ENCODE assay signal across 15 cellular contexts in genomic region chr7:75783058-75783457, GRCh38. TPM values are rescaled to one million over a fixed set of nuclear protein-coding genes. Genes with fewer than 3 reads are reported as not detected.
"Had no signal": no experiment of that assay in that cellular context is flagged by ENCODE, and none has a peak within 500 bp of the region (broad histone marks: within the 10 kb centered on the region; RNA-seq: fewer than 3 reads in every experiment).

No MANE protein-coding gene starts in this region.

RNA-seq across cellular contexts. Expression of gene CCL26, which starts 11.0 kb away (rescaled TPM):
- total RNA-seq: activated B cell treated with CpG ODN at 0.5 μM for 24 hours; activated CD4-positive, alpha-beta memory T cell treated with anti-CD3 and anti-CD28 coated beads, Interleukin-2, amount 10 ng/mL, durations not matched to agents 7 days and 5 days; activated CD4-positive, alpha-beta T cell treated with anti-CD3 and anti-CD28 coated beads, Interleukin-2, amount 10 ng/mL, durations not matched to agents 24 days and 14 days; activated CD4-positive, alpha-beta T cell treated with anti-CD3 and anti-CD28 coated beads, Interleukin-2, amount 10 ng/mL, durations not matched to agents 7 days and 5 days; activated CD8-positive, alpha-beta memory T cell treated with anti-CD3 and anti-CD28 coated beads for 36 hours; activated CD8-positive, alpha-beta memory T cell treated with anti-CD3 and anti-CD28 coated beads, Interleukin-2, amount 10 ng/mL, durations not matched to agents 7 days and 5 days; activated CD8-positive, alpha-beta T cell treated with anti-CD3 and anti-CD28 coated beads for 36 hours; activated CD8-positive, alpha-beta T cell treated with anti-CD3 and anti-CD28 coated beads, Interleukin-2, amount 10 ng/mL, durations not matched to agents 7 days and 5 days; T-cell; T-helper 1 cell treated with Interleukin-12 subunit alpha and Interleukin-12 subunit beta and Interleukin-4 antibody, amounts not matched to agents 30 ng/mL and 1 ng/mL, for 36 hours; T-helper 17 cell; T-helper 2 cell treated with Interferon-gamma antibody and Interleukin-4, amounts not matched to agents 100 ng/mL and 5 ng/mL, for 36 hours had no signal

RNA-seq across cellular contexts. Expression of gene CCL24, which starts 30.5 kb away (rescaled TPM):
- total RNA-seq: activated CD4-positive, alpha-beta memory T cell treated with anti-CD3 and anti-CD28 coated beads for 36 hours; activated CD4-positive, alpha-beta memory T cell treated with anti-CD3 and anti-CD28 coated beads, Interleukin-2, amount 10 ng/mL, durations not matched to agents 7 days and 5 days; activated CD4-positive, alpha-beta T cell treated with anti-CD3 and anti-CD28 coated beads for 36 hours; activated CD4-positive, alpha-beta T cell treated with anti-CD3 and anti-CD28 coated beads, Interleukin-2, amount 10 ng/mL, durations not matched to agents 24 days and 14 days; activated CD4-positive, alpha-beta T cell treated with anti-CD3 and anti-CD28 coated beads, Interleukin-2, amount 10 ng/mL, durations not matched to agents 7 days and 5 days; activated CD8-positive, alpha-beta memory T cell treated with anti-CD3 and anti-CD28 coated beads for 36 hours; activated CD8-positive, alpha-beta memory T cell treated with anti-CD3 and anti-CD28 coated beads, Interleukin-2, amount 10 ng/mL, durations not matched to agents 7 days and 5 days; activated CD8-positive, alpha-beta T cell treated with anti-CD3 and anti-CD28 coated beads for 36 hours; activated CD8-positive, alpha-beta T cell treated with anti-CD3 and anti-CD28 coated beads, Interleukin-2, amount 10 ng/mL, durations not matched to agents 7 days and 5 days; T-cell; T-helper 1 cell treated with Interleukin-12 subunit alpha and Interleukin-12 subunit beta and Interleukin-4 antibody, amounts not matched to agents 30 ng/mL and 1 ng/mL, for 36 hours; T-helper 17 cell; T-helper 2 cell treated with Interferon-gamma antibody and Interleukin-4, amounts not matched to agents 100 ng/mL and 5 ng/mL, for 36 hours; WTC11 had no signal
